21 cellular contexts compared by ENCODE assay signal in the genomic region with DNA sequence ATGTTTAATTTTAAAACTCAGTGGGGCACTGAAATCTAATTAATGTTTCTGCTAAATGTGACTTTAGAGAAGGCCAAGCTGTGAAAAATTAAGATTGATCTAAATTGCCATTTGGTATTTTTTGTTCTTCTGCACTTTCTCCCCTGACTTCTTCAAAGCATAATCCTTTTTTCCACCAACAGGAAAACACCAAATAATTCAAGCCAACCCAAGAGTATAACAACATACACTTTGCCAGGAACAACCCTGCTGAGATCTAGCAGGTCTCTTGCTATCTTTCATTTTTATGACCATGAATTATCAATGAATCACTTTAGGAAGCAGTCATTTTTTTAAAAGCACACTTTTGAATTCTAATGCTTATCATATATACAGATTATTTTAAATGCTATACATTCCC.
"Had no signal": no experiment of that assay in that cellular context is flagged by ENCODE, and none has a peak within 500 bp of the region (broad histone marks: within the 10 kb centered on the region; RNA-seq: fewer than 3 reads in every experiment).

No MANE protein-coding gene starts in this region.

- H3K4me3 ChIP-seq: colonic mucosa, esophagus squamous epithelium, gastroesophageal sphincter, left ventricle myocardium inferior, lower lobe of right lung, psoas muscle, right lobe of liver, skin epidermis, suprapubic skin, thyroid gland had no signal

- H3K9me3 ChIP-seq: colonic mucosa, esophagus squamous epithelium, gastroesophageal sphincter, left ventricle myocardium inferior, lower lobe of right lung, neutrophil, psoas muscle, right lobe of liver, suprapubic skin, thyroid gland had no signal

- H3K27ac Mint-ChIP-seq: natural killer cell treated with Interleukin-12 subunit alpha and Interleukin-12 subunit beta and Interleukin-15 and Interleukin-18, amount 100 ng/mL, for 72 hours; type B pancreatic cell had no signal

- H3K4me1 ChIP-seq: colonic mucosa, psoas muscle, thyroid gland had no signal

- H3K27me3 ChIP-seq: colonic mucosa, esophagus squamous epithelium, gastroesophageal sphincter, neutrophil, right lobe of liver, suprapubic skin, thyroid gland had no signal

- H3K9me3 Mint-ChIP-seq: natural killer cell treated with Interleukin-12 subunit alpha and Interleukin-12 subunit beta and Interleukin-15 and Interleukin-18, amount 100 ng/mL, for 72 hours; type B pancreatic cell had no signal

- H3K36me3 ChIP-seq: colonic mucosa, gastroesophageal sphincter, left ventricle myocardium inferior, neutrophil, thyroid gland had no signal

- DNase-seq: colonic mucosa; dermis blood vessel endothelial cell; esophagus squamous epithelium; glutamatergic neuron; islet precursor cell; left ventricle myocardium inferior; lower lobe of right lung; mesenchymal stem cell; midbrain; psoas muscle; retina; right lobe of liver; stimulated activated CD4-positive, alpha-beta T cell treated with anti-CD3 and anti-CD28 coated beads, Interleukin-2, amount 100 ng/mL, for 24 hours; stimulated activated naive CD4-positive, alpha-beta T cell treated with Interleukin-2 at 50 U/mL for 16 hours; thyroid gland had no signal

- H3K36me3 Mint-ChIP-seq: natural killer cell treated with Interleukin-12 subunit alpha and Interleukin-12 subunit beta and Interleukin-15 and Interleukin-18, amount 100 ng/mL, for 72 hours had no signal

- H3K27me3 Mint-ChIP-seq: type B pancreatic cell had no signal

- H3K27ac ChIP-seq: colonic mucosa, esophagus squamous epithelium, gastroesophageal sphincter, left ventricle myocardium inferior, lower lobe of right lung, neutrophil, psoas muscle, right lobe of liver, skin epidermis, suprapubic skin, thyroid gland had no signal

- H3K4me3 Mint-ChIP-seq: natural killer cell treated with Interleukin-12 subunit alpha and Interleukin-12 subunit beta and Interleukin-15 and Interleukin-18, amount 100 ng/mL, for 72 hours; type B pancreatic cell had no signal
